In genomic region chr1:108708726-108709660, GRCh38 we compare ENCODE assay signal across 8 cellular contexts. TPM values are rescaled to one million over a fixed set of nuclear protein-coding genes. Genes with fewer than 3 reads are reported as not detected.
A peak's percentile ranks its signal among the peaks of the same experiment; 100 is the strongest.
DNase-seq lines count a peak whose midpoint lies in the region; ATAC-seq and TF ChIP-seq lines count a peak whose summit lies in the region.

No MANE protein-coding gene starts in this region.

- CTCF ChIA-PET in activated CD4-positive, alpha-beta T cell treated with anti-CD3 and anti-CD28 coated beads, Interleukin-2, amount 10 ng/mL, durations not matched to agents 7 days and 5 days (lab: Charles Lee) = interaction anchor here (0.8 to 2.4 kb wide), 7 partner anchors 10 to 66 kb away, joined by 3 to 10 read pairs (median 4); partner anchors contain the start of genes HENMT1 and PRPF38B

- POLR2A ChIA-PET in activated CD4-positive, alpha-beta T cell treated with anti-CD3 and anti-CD28 coated beads, Interleukin-2, amount 10 ng/mL, durations not matched to agents 7 days and 5 days (lab: Charles Lee) = no interaction called here

- peaks cover 32% of the 10 kb centered on the region for H3K4me1 Mint-ChIP-seq in activated CD4-positive, alpha-beta T cell treated with anti-CD3 and anti-CD28 coated beads, Interleukin-2, amount 10 ng/mL, durations not matched to agents 7 days and 5 days

- H3K4me3 ChIP-seq in AG10803 (ENCODE audit: low read length) = no peak overlapping the region
- H3K4me3 ChIP-seq in fibroblast of the aortic adventitia (ENCODE audit: low read depth, low read length) = no peak overlapping the region

- ATAC-seq in HG02885 (IDR thresholded peaks at IDR 0.05; ENCODE audit: poor library complexity, unreplicated experiment) = peak; percentile 60
- no peak for ATAC-seq in HG02610 (IDR thresholded peaks at IDR 0.05; ENCODE audit: unreplicated experiment)

- H3K36me3 Mint-ChIP-seq in activated CD4-positive, alpha-beta T cell treated with anti-CD3 and anti-CD28 coated beads, Interleukin-2, amount 10 ng/mL, durations not matched to agents 7 days and 5 days (ENCODE audit: low read depth) = no peaks in the 10 kb centered on the region

- TF ChIP-seq CTCF in AG10803 (conservative IDR thresholded peaks at IDR 0.05; ENCODE audit: low read length) = 0 out of 2 replicates have a peak, but pooled peaks have one; percentile 11
- TF ChIP-seq CTCF in fibroblast of the aortic adventitia (IDR thresholded peaks at IDR 0.05; ENCODE audit: insufficient read depth, low read length) = no peak

- H3K9me3 Mint-ChIP-seq in activated CD4-positive, alpha-beta T cell treated with anti-CD3 and anti-CD28 coated beads, Interleukin-2, amount 10 ng/mL, durations not matched to agents 7 days and 5 days = no peaks in the 10 kb centered on the region

- H3K27me3 Mint-ChIP-seq in activated CD4-positive, alpha-beta T cell treated with anti-CD3 and anti-CD28 coated beads, Interleukin-2, amount 10 ng/mL, durations not matched to agents 7 days and 5 days = peaks cover 10% of the 10 kb centered on the region

- no peak overlapping the region for H3K4me3 Mint-ChIP-seq in activated CD4-positive, alpha-beta T cell treated with anti-CD3 and anti-CD28 coated beads, Interleukin-2, amount 10 ng/mL, durations not matched to agents 7 days and 5 days

- no peak overlapping the region for H3K27ac Mint-ChIP-seq in activated CD4-positive, alpha-beta T cell treated with anti-CD3 and anti-CD28 coated beads, Interleukin-2, amount 10 ng/mL, durations not matched to agents 7 days and 5 days

- DNase-seq in AG10803 (ENCODE audit: low read depth) (no peak), fibroblast of the aortic adventitia (ENCODE audit: low read depth) (peak; percentile 70), A172 (ENCODE audit: low spot score) (no peak), NCI-H187 treated with DMSO at 0.1 percent for 48 hours (lab: John Stamatoyannopoulos, UW) (no peak)
- DNase-seq in activated CD4-positive, alpha-beta T cell treated with anti-CD3 and anti-CD28 coated beads, Interleukin-2, amount 10 ng/mL, durations not matched to agents 7 days and 5 days = peak; percentile 62
- peak; percentile 14 to 58 (median 45) for DNase-seq in stimulated activated naive CD4-positive, alpha-beta T cell (lab: John Stamatoyannopoulos, UW)

RNA-seq across cellular contexts. Expression of gene FNDC7, which starts 3.7 kb away (rescaled TPM):
- not detected for total RNA-seq in activated CD4-positive, alpha-beta T cell treated with anti-CD3 and anti-CD28 coated beads, Interleukin-2, amount 10 ng/mL, durations not matched to agents 7 days and 5 days
- total RNA-seq in fibroblast of the aortic adventitia (ENCODE audit: low replicate concordance) = under 0.01 TPM in 1 of 2 replicates, not detected in the other
- not detected in 2 replicates for total RNA-seq in A172 (2014; rRNA removed; shearing (Covaris generic))

RNA-seq across cellular contexts. Expression of gene PRPF38B, which starts 16.9 kb away (rescaled TPM):
- total RNA-seq in activated CD4-positive, alpha-beta T cell treated with anti-CD3 and anti-CD28 coated beads, Interleukin-2, amount 10 ng/mL, durations not matched to agents 7 days and 5 days = 10 to 100 TPM; 76.4 to 79.8 TPM
- total RNA-seq in fibroblast of the aortic adventitia (ENCODE audit: low replicate concordance) = 20.0 and 25.2 TPM in 2 replicates
- total RNA-seq in A172 (2014; rRNA removed; shearing (Covaris generic)) = 13.7 and 15.2 TPM in 2 replicates

RNA-seq across cellular contexts. Expression of gene STXBP3, which starts 37.5 kb away (rescaled TPM):
- total RNA-seq in activated CD4-positive, alpha-beta T cell treated with anti-CD3 and anti-CD28 coated beads, Interleukin-2, amount 10 ng/mL, durations not matched to agents 7 days and 5 days = 10 to 100 TPM; 49.8 to 55.3 TPM
- 45.0 and 78.7 TPM in 2 replicates for total RNA-seq in fibroblast of the aortic adventitia (ENCODE audit: low replicate concordance)
- total RNA-seq in A172 (2014; rRNA removed; shearing (Covaris generic)) = 54.5 and 63.2 TPM in 2 replicates

RNA-seq across cellular contexts. Expression of gene HENMT1, which starts 48.1 kb away (rescaled TPM):
- 10 to 100 TPM; 22.7 to 23.6 TPM for total RNA-seq in activated CD4-positive, alpha-beta T cell treated with anti-CD3 and anti-CD28 coated beads, Interleukin-2, amount 10 ng/mL, durations not matched to agents 7 days and 5 days
- 4.1 and 4.5 TPM in 2 replicates for total RNA-seq in fibroblast of the aortic adventitia (ENCODE audit: low replicate concordance)
- not detected in 2 replicates for total RNA-seq in A172 (2014; rRNA removed; shearing (Covaris generic))

Comparison
In these comparisons a context has a peak if more than half of its experiments do, and no peak if none do; other contexts are left out.
1. DNase-seq: peak in activated CD4-positive, alpha-beta T cell treated with anti-CD3 and anti-CD28 coated beads, Interleukin-2, amount 10 ng/mL, durations not matched to agents 7 days and 5 days (single experiment), fibroblast of the aortic adventitia (single experiment) and stimulated activated naive CD4-positive, alpha-beta T cell (6 of 6); none in AG10803 (single experiment), A172 (single experiment) and NCI-H187 treated with DMSO at 0.1 percent for 48 hours (single experiment).